10 cellular contexts compared by ENCODE assay signal in the genomic region with DNA sequence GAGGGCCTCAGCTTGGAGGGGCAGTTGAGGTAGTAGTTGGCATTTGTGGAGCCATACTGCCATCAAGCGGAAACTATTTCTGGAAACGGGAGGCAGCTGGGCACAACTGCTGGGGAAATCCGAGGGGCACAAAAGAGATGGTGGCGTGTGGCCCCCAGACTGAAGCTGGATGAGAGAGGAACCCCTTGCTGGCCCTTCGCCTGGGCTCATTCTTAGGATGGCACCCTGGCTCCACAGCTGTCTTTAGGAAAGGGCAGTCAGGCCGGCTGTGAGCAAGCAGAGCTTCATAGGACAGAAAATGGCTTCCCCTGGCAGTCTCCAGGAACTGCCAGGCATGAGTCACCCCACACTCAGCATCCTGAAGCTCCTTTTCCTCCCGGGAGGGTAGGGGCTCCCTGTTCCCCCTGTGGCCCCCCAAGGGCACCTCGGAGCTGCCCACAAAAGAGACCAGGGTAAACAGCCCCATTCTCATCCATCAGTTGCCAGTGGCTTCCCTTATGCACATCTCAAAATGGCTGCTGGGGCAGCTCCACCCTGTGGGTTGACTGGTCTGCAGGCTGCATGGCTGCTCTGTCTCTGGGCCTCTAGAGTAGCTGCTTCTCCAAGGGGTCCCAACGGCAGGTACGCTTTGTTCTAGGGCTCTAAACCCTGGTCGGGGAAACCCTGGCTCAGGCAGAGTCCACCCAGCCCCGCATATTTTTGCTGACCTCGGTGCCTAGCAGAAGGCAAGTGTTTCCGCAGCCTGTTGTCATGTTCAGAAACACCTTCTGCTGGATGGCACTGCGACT.
DNase-seq lines count a peak whose midpoint lies in the region; ATAC-seq and TF ChIP-seq lines count a peak whose summit lies in the region.
"Had no signal": no experiment of that assay in that cellular context is flagged by ENCODE, and none has a peak within 500 bp of the region (broad histone marks: within the 10 kb centered on the region; RNA-seq: fewer than 3 reads in every experiment).

No MANE protein-coding gene starts in this region.

- no peaks in the 10 kb centered on the region for H3K27me3 Mint-ChIP-seq in CD4-positive, alpha-beta T cell
- H3K27me3 Mint-ChIP-seq in activated T-cell treated with anti-CD3 and anti-CD28 coated beads, Interleukin-2, amount 50 U/mL, for 72 hours (ENCODE audit: low read depth), result no peaks in the 10 kb centered on the region

- peaks cover 27% of the 10 kb centered on the region for H3K36me3 Mint-ChIP-seq in CD4-positive, alpha-beta T cell (ENCODE audit: low read depth)
- H3K36me3 Mint-ChIP-seq in activated T-cell treated with anti-CD3 and anti-CD28 coated beads, Interleukin-2, amount 50 U/mL, for 72 hours (ENCODE audit: insufficient read depth in 2 of 2), result peaks cover 0 to 5% of the 10 kb centered on the region in 2 donors

- no peak overlapping the region for H3K4me3 Mint-ChIP-seq in CD4-positive, alpha-beta T cell
- H3K4me3 Mint-ChIP-seq in activated T-cell treated with anti-CD3 and anti-CD28 coated beads, Interleukin-2, amount 50 U/mL, for 72 hours, result no peak overlapping the region

- intact Hi-C loops in CD4-positive, alpha-beta T cell (cut with DNase I, micrococcal nuclease), result no loop called here
- intact Hi-C loops in sciatic nerve (cut with DNase I), result no loop called here

- no peaks in the 10 kb centered on the region for H3K9me3 ChIP-seq in CD4-positive, alpha-beta T cell (ENCODE audit: control insufficient read depth, low read length)
- H3K9me3 ChIP-seq: MG63 had no signal

- H3K9me3 Mint-ChIP-seq in CD4-positive, alpha-beta T cell, result no peaks in the 10 kb centered on the region
- no peaks in the 10 kb centered on the region for H3K9me3 Mint-ChIP-seq in activated T-cell treated with anti-CD3 and anti-CD28 coated beads, Interleukin-2, amount 50 U/mL, for 72 hours

- H3K27me3 ChIP-seq in CD4-positive, alpha-beta T cell (ENCODE audit: control insufficient read depth, insufficient read depth, low read length), result no peaks in the 10 kb centered on the region
- H3K27me3 ChIP-seq: MG63 had no signal

- TF ChIP-seq CTCF in CD4-positive, alpha-beta T cell (IDR thresholded peaks at IDR 0.05), result no peak

- H3K4me1 Mint-ChIP-seq in CD4-positive, alpha-beta T cell (ENCODE audit: low read depth), result peaks cover 41% of the 10 kb centered on the region
- H3K4me1 Mint-ChIP-seq in activated T-cell treated with anti-CD3 and anti-CD28 coated beads, Interleukin-2, amount 50 U/mL, for 72 hours (ENCODE audit: low read depth), result peaks cover 30% of the 10 kb centered on the region

- H3K27ac ChIP-seq in CD4-positive, alpha-beta T cell (ENCODE audit: low read depth, low read length), result no peak overlapping the region

- CTCF ChIA-PET in CD4-positive, alpha-beta T cell (lab: Charles Lee), result no interaction called here

- DNase-seq in CD4-positive, alpha-beta T cell, result no peak
- DNase-seq in M059J (ENCODE audit: low read depth), result peak; percentile 29
- peak; percentile 53 for DNase-seq in sciatic nerve (ENCODE audit: low spot score)
- no peak for DNase-seq in NCI-H82 (lab: John Stamatoyannopoulos, UW)
- no peak for DNase-seq in pons (ENCODE audit: low spot score)
- no peak for DNase-seq in activated T-cell treated with anti-CD3 and anti-CD28 coated beads, Interleukin-2, amount 50 U/mL, for 72 hours
- DNase-seq: activated naive CD4-positive, alpha-beta T cell treated with anti-CD3 and anti-CD28 coated beads, Interleukin-2, amount 50 U/mL, for 16 hours; Calu3; MG63 had no signal

- POLR2A ChIA-PET in CD4-positive, alpha-beta T cell (lab: Charles Lee), result no interaction called here

- H3K27ac Mint-ChIP-seq in CD4-positive, alpha-beta T cell, result peak overlapping the region; percentile 55
- no peak overlapping the region for H3K27ac Mint-ChIP-seq in activated T-cell treated with anti-CD3 and anti-CD28 coated beads, Interleukin-2, amount 50 U/mL, for 72 hours

- no peak for ATAC-seq in CD4-positive, alpha-beta T cell (ENCODE audit: poor library complexity)
- ATAC-seq in esophagus mucosa (peak; percentile 47), sciatic nerve (no peak)
- ATAC-seq in activated T-cell treated with anti-CD3 and anti-CD28 coated beads, Interleukin-2, amount 50 U/mL, for 72 hours (replicated peaks in 1 of 2), result no peak

Comparison
In these comparisons a context has a peak if more than half of its experiments do, and no peak if none do; other contexts are left out.
1. DNase-seq: peak in M059J (single experiment) and sciatic nerve (single experiment); none in CD4-positive, alpha-beta T cell (0 of 10), NCI-H82 (single experiment), pons (single experiment) and activated T-cell treated with anti-CD3 and anti-CD28 coated beads, Interleukin-2, amount 50 U/mL, for 72 hours (0 of 2).